Comparison of ENCODE assay signal across 8 cellular contexts in the genomic region with DNA sequence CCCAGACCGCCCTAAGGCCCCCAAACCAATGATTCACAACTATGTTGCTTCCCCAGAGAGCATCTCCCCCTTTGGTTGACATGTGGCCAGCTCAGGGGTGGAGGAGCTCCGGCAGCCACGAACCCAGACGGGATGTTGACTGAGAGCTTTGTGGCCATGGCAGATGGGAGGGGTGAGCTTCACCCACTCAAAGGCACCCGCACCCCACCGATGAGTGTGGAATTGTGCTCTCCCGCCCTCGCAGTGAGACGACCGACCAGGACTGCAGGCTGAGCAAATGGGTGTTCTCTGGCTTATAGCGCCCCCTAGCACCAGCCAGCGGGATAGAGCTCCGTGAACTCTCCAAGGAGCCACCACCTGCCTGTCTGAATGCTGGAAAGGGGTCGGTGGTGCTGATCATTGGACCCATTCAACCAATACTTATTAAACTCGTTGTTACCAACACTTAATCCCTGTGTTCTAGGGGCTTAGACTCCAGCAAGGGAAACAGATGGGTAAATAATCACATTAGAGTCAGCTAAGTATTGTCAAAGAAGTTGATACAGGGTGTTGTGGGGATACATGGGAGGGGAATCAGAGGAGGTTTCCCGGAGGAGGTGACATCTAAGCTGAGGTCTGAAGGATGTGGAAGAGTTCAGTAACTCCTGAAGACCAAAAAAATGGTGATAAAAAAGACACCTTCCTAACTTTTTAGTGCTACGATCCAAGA. TPM values are rescaled to one million over a fixed set of nuclear protein-coding genes. Genes with fewer than 3 reads are reported as not detected.
DNase-seq lines count a peak whose midpoint lies in the region; ATAC-seq and TF ChIP-seq lines count a peak whose summit lies in the region.

No MANE protein-coding gene starts in this region.

- peak; percentile 80 for DNase-seq in GM13977 (ENCODE audit: low spot score)
- DNase-seq in NCI-H82 (lab: John Stamatoyannopoulos, UW) = peak; percentile 94
- peak; percentile 47 for DNase-seq in activated CD8-positive, alpha-beta memory T cell treated with anti-CD3 and anti-CD28 coated beads, Interleukin-2, amount 50 U/mL, for 4 hours
- DNase-seq in epithelial cell of esophagus (ENCODE audit: low read depth) = peak; percentile 66
- DNase-seq in naive thymus-derived CD4-positive, alpha-beta T cell = peak; percentile 32 to 63 (median 50)
- peak; percentile 33 for DNase-seq in stimulated activated naive B cell treated with anti-CD40 and anti-IgM and Interleukin-4, amounts not matched to agents 10 μg/mL and 1 μg/mL and 100 μg/mL, for 72 hours
- no peak for DNase-seq in glomerular visceral epithelial cell (ENCODE audit: extremely low spot score)

- peaks cover 33 to 57% (median 41%) of the 10 kb centered on the region in 5 donors for H3K27me3 Mint-ChIP-seq in naive thymus-derived CD4-positive, alpha-beta T cell
- peaks cover 40 to 69% of the 10 kb centered on the region in 2 donors for H3K27me3 Mint-ChIP-seq in stimulated activated naive B cell treated with anti-CD40 and anti-IgM and Interleukin-4, amounts not matched to agents 10 μg/mL and 1 μg/mL and 100 μg/mL, for 72 hours

- no peaks in the 10 kb centered on the region for H3K9me3 ChIP-seq in naive thymus-derived CD4-positive, alpha-beta T cell (ENCODE audit: control insufficient read depth in 2 of 3, low read length in 3 of 3)

- no peak overlapping the region for H3K27ac Mint-ChIP-seq in naive thymus-derived CD4-positive, alpha-beta T cell
- no peak overlapping the region for H3K27ac Mint-ChIP-seq in stimulated activated naive B cell treated with anti-CD40 and anti-IgM and Interleukin-4, amounts not matched to agents 10 μg/mL and 1 μg/mL and 100 μg/mL, for 72 hours

- H3K27ac ChIP-seq in naive thymus-derived CD4-positive, alpha-beta T cell (ENCODE audit: low read depth, low read length) = no peak overlapping the region

- no peaks in the 10 kb centered on the region for H3K36me3 ChIP-seq in naive thymus-derived CD4-positive, alpha-beta T cell (ENCODE audit: control insufficient read depth in 2 of 3, insufficient read depth in 3 of 3, low read length in 3 of 3)

- H3K9me3 Mint-ChIP-seq in naive thymus-derived CD4-positive, alpha-beta T cell = no peaks in the 10 kb centered on the region
- H3K9me3 Mint-ChIP-seq in stimulated activated naive B cell treated with anti-CD40 and anti-IgM and Interleukin-4, amounts not matched to agents 10 μg/mL and 1 μg/mL and 100 μg/mL, for 72 hours = no peaks in the 10 kb centered on the region

- no peaks in the 10 kb centered on the region for H3K36me3 Mint-ChIP-seq in naive thymus-derived CD4-positive, alpha-beta T cell
- peaks cover 0 to 1% of the 10 kb centered on the region in 2 donors for H3K36me3 Mint-ChIP-seq in stimulated activated naive B cell treated with anti-CD40 and anti-IgM and Interleukin-4, amounts not matched to agents 10 μg/mL and 1 μg/mL and 100 μg/mL, for 72 hours

- intact Hi-C loops in naive thymus-derived CD4-positive, alpha-beta T cell (cut with micrococcal nuclease) = loop anchor here in 1 of 2 donors (1.0 kb wide), 1 partner anchor 137 kb away; no protein-coding TSS in a partner anchor

- no peaks in the 10 kb centered on the region for H3K27me3 ChIP-seq in naive thymus-derived CD4-positive, alpha-beta T cell (ENCODE audit: control insufficient read depth in 2 of 2, insufficient read depth in 2 of 2, low read length in 2 of 2)

- in situ Hi-C loops in GM13977 (cut with MboI; ENCODE audit: low pct_unique_long_range_greater_than_20kb, low sequenced_read_pairs, unreplicated experiment) = loop anchor here (10.0 to 25.0 kb wide), 2 partner anchors 135 to 272 kb away; no protein-coding TSS in a partner anchor

- CTCF ChIA-PET in naive thymus-derived CD4-positive, alpha-beta T cell (lab: Charles Lee) = interaction anchor here (0.7 to 2.8 kb wide), 21 partner anchors 9 to 820 kb away, joined by 3 to 59 read pairs (median 3); no protein-coding TSS in a partner anchor

- H3K4me3 Mint-ChIP-seq in naive thymus-derived CD4-positive, alpha-beta T cell = peak overlapping the region in 2 of 10 donors; percentile 2 to 17
- no peak overlapping the region for H3K4me3 Mint-ChIP-seq in stimulated activated naive B cell treated with anti-CD40 and anti-IgM and Interleukin-4, amounts not matched to agents 10 μg/mL and 1 μg/mL and 100 μg/mL, for 72 hours

- ATAC-seq in naive thymus-derived CD4-positive, alpha-beta T cell = peak; percentile 81
- ATAC-seq in stimulated activated naive B cell treated with anti-CD40 and anti-IgM and Interleukin-4, amounts not matched to agents 10 μg/mL and 1 μg/mL and 100 μg/mL, for 72 hours (replicated peaks) = peak; percentile 86 to 88
- no peak for ATAC-seq in GM18907 (IDR thresholded peaks at IDR 0.05; ENCODE audit: unreplicated experiment)

- POLR2A ChIA-PET in naive thymus-derived CD4-positive, alpha-beta T cell (lab: Charles Lee) = no interaction called here

- no peak overlapping the region for H3K4me3 ChIP-seq in epithelial cell of esophagus (ENCODE audit: low read length)
- no peak overlapping the region for H3K4me3 ChIP-seq in naive thymus-derived CD4-positive, alpha-beta T cell (ENCODE audit: low read length)

- H3K4me1 ChIP-seq in naive thymus-derived CD4-positive, alpha-beta T cell (ENCODE audit: control insufficient read depth in 2 of 2, insufficient read depth in 2 of 2, low read length in 2 of 2) = no peaks in the 10 kb centered on the region

- TF ChIP-seq CTCF in GM13977 (IDR thresholded peaks at IDR 0.05; ENCODE audit: extremely low read depth, insufficient read depth, missing control alignments) (peak; percentile 83), epithelial cell of esophagus (IDR thresholded peaks at IDR 0.05; ENCODE audit: insufficient read depth, low read depth, low read length, missing control alignments) (peak; percentile 93)

- peaks cover 0 to 6% (median 5%) of the 10 kb centered on the region in 7 donors for H3K4me1 Mint-ChIP-seq in naive thymus-derived CD4-positive, alpha-beta T cell
- H3K4me1 Mint-ChIP-seq in stimulated activated naive B cell treated with anti-CD40 and anti-IgM and Interleukin-4, amounts not matched to agents 10 μg/mL and 1 μg/mL and 100 μg/mL, for 72 hours = peaks cover 3 to 5% of the 10 kb centered on the region in 2 donors

RNA-seq across cellular contexts. Expression of a gene that starts 4.5 kb away (rescaled TPM):
- under 1 TPM in 4 of 5 experiments, not detected in 1; 0.05 to 0.95 (median 0.37) TPM for total RNA-seq in naive thymus-derived CD4-positive, alpha-beta T cell
- polyA plus RNA-seq in naive thymus-derived CD4-positive, alpha-beta T cell = not detected
